Comparison of ENCODE assay signal across 8 cellular contexts in the genomic region with DNA sequence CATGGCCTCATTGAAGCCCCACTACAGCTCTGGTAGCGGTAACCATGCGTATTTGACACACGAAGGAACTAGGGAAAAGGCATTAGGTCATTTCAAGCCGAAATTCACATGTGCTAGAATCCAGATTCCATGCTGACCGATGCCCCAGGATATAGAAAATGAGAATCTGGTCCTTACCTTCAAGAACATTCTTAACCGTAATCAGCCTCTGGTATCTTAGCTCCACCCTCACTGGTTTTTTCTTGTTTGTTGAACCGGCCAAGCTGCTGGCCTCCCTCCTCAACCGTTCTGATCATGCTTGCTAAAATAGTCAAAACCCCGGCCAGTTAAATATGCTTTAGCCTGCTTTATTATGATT. TPM values are rescaled to one million over a fixed set of nuclear protein-coding genes. Genes with fewer than 3 reads are reported as not detected.
DNase-seq lines count a peak whose midpoint lies in the region; ATAC-seq and TF ChIP-seq lines count a peak whose summit lies in the region.

No MANE protein-coding gene starts in this region.

- peak overlapping the region; percentile 92 for H2AFZ ChIP-seq in neuronal stem cell (ENCODE audit: low read length)

- intact Hi-C loops in Panc1 (cut with micrococcal nuclease; ENCODE audit: unreplicated experiment), result no loop called here

- H3K79me1 ChIP-seq in neuronal stem cell (ENCODE audit: low read depth, low read length), result no peaks in the 10 kb centered on the region

- H3K27ac ChIP-seq in Panc1 (ENCODE audit: low read length) (peak overlapping the region; percentile 74), endodermal cell (ENCODE audit: low read depth, low read length) (no peak overlapping the region), neuronal stem cell (replicated peaks; ENCODE audit: low read length) (no peak overlapping the region)

- H3K4me3 Mint-ChIP-seq in endodermal cell, result peak overlapping the region; percentile 73

- 4 to 11% methylated on average over 5 to 9 of the region's 9 CpGs for WGBS in endodermal cell (ENCODE audit: insufficient coverage in 1 of 2, insufficient read length in 1 of 2), 2 experiments
- no CpG with 5 or more reads among the region's 9 CpGs for WGBS in neuronal stem cell (ENCODE audit: extremely low coverage in 2 of 2, insufficient read length in 2 of 2, insufficient replicate concordance in 1 of 2), 2 donors

- no peaks in the 10 kb centered on the region for H3K4me1 Mint-ChIP-seq in endodermal cell

- H3K27me3 Mint-ChIP-seq in endodermal cell (ENCODE audit: insufficient read depth), result no peaks in the 10 kb centered on the region

- no peaks in the 10 kb centered on the region for H3K36me3 Mint-ChIP-seq in endodermal cell (ENCODE audit: low read depth)

- no peak overlapping the region for H4K91ac ChIP-seq in neuronal stem cell (ENCODE audit: low read depth, low read length, poor library complexity)

- peaks cover 5% of the 10 kb centered on the region; the same call in 1 of the 2 replicates for H3K4me1 ChIP-seq in Panc1 (ENCODE audit: control insufficient read depth, insufficient read depth, low read length)
- no peaks in the 10 kb centered on the region for H3K4me1 ChIP-seq in endodermal cell (ENCODE audit: control insufficient read depth, insufficient read depth, low read length)
- peaks cover 0 to 3% of the 10 kb centered on the region in 2 donors for H3K4me1 ChIP-seq in neuronal stem cell (ENCODE audit: control insufficient read depth in 2 of 2, insufficient read depth in 1 of 2, low read depth in 1 of 2, low read length in 2 of 2)

- BruUV-seq in Panc1 (replicated peaks; lab: Mats Ljungman, UMichigan), result no TSS peak

- H3K27me3 ChIP-seq in Panc1 (ENCODE audit: control insufficient read depth, insufficient read depth, low read length) (no peaks in the 10 kb centered on the region), endodermal cell (ENCODE audit: control insufficient read depth, insufficient read depth, low read length, poor library complexity, severe bottlenecking) (no peaks in the 10 kb centered on the region), neuronal stem cell (ENCODE audit: control insufficient read depth in 3 of 3, insufficient read depth in 3 of 3, low read depth in 1 of 3, low read length in 3 of 3) (no peaks in the 10 kb centered on the region)

- H3K4ac ChIP-seq in neuronal stem cell (ENCODE audit: low read length), result no peak overlapping the region

- H3K4me3 ChIP-seq in AG10803 (ENCODE audit: low read length), result peak overlapping the region; percentile 66
- peak overlapping the region; percentile 78 to 80 for H3K4me3 ChIP-seq in Panc1 (ENCODE audit: low read depth in 2 of 2, low read length in 2 of 2)
- H3K4me3 ChIP-seq in endodermal cell (ENCODE audit: low read length), result peak overlapping the region; percentile 76
- H3K4me3 ChIP-seq in neuronal stem cell (ENCODE audit: low read length in 2 of 2), result peak overlapping the region; percentile 69 to 93

- CTCF ChIA-PET in Panc1 (lab: Charles Lee), result no interaction called here

- H2BK15ac ChIP-seq in neuronal stem cell (ENCODE audit: low read length), result no peak overlapping the region

- peak overlapping the region; percentile 68 for H3K27ac Mint-ChIP-seq in endodermal cell

- ATAC-seq in GM19035 (IDR thresholded peaks at IDR 0.05; ENCODE audit: unreplicated experiment) (peak; percentile 27), Panc1 (peak; percentile 24; the same call in 1 of the 2 replicates), GM18907 (IDR thresholded peaks at IDR 0.05; ENCODE audit: unreplicated experiment) (no peak), HG02642 (IDR thresholded peaks at IDR 0.05; ENCODE audit: poor library complexity, unreplicated experiment) (no peak)

- H3K9me3 Mint-ChIP-seq in endodermal cell, result peaks cover 56% of the 10 kb centered on the region

- peak; percentile 3 for DNase-seq in AG10803 (ENCODE audit: low read depth)
- no peak for DNase-seq in Panc1 (ENCODE audit: low read depth, low spot score)
- no peak for DNase-seq in endodermal cell
- no peak for DNase-seq in neuronal stem cell (ENCODE audit: low spot score)
- no peak for DNase-seq in activated CD8-positive, alpha-beta memory T cell treated with anti-CD3 and anti-CD28 coated beads, Interleukin-2, amount 50 U/mL, for 48 hours

- H2BK5ac ChIP-seq in neuronal stem cell (ENCODE audit: low read length), result no peak overlapping the region

- H3K9me3 ChIP-seq in Panc1 (ENCODE audit: control insufficient read depth, insufficient read depth, low read depth, low read length) (no peaks in the 10 kb centered on the region), endodermal cell (ENCODE audit: control insufficient read depth, low read length) (no peaks in the 10 kb centered on the region), neuronal stem cell (replicated peaks in 1 of 2; ENCODE audit: control insufficient read depth in 2 of 2, insufficient read depth in 1 of 2, low read depth in 1 of 2, low read length in 2 of 2) (no peaks in the 10 kb centered on the region)

- no peak overlapping the region for H2BK120ac ChIP-seq in neuronal stem cell (ENCODE audit: low read depth, low read length)

- H3K4me2 ChIP-seq in neuronal stem cell (ENCODE audit: insufficient read depth, low read length, poor library complexity, severe bottlenecking), result peak overlapping the region; percentile 48

- in situ Hi-C loops in Panc1 (cut with HindIII; ENCODE audit: low pct_unique_long_range_greater_than_20kb, low sequenced_read_pairs), result no loop called here

- H2BK12ac ChIP-seq in neuronal stem cell (ENCODE audit: low read length), result no peak overlapping the region

- POLR2A ChIA-PET in Panc1 (lab: Charles Lee), result no interaction called here

- no peak overlapping the region for H3K9ac ChIP-seq in endodermal cell (ENCODE audit: extremely low read depth, low read length, poor library complexity, severe bottlenecking)
- H3K9ac ChIP-seq in neuronal stem cell (ENCODE audit: low read depth, low read length, poor library complexity), result no peak overlapping the region

- H2AK5ac ChIP-seq in neuronal stem cell (ENCODE audit: low read depth, low read length), result no peak overlapping the region

- TF ChIP-seq CTCF in AG10803 (conservative IDR thresholded peaks at IDR 0.05; ENCODE audit: low read length) (no peak), Panc1 (IDR thresholded peaks at IDR 0.05) (no peak), endodermal cell (conservative IDR thresholded peaks at IDR 0.05) (no peak)

- no peak overlapping the region for H3K23ac ChIP-seq in neuronal stem cell (ENCODE audit: low read depth, low read length, poor library complexity)

- no peak overlapping the region for H3K18ac ChIP-seq in neuronal stem cell (ENCODE audit: low read length)

- no peaks in the 10 kb centered on the region for H3K36me3 ChIP-seq in Panc1 (ENCODE audit: control insufficient read depth, insufficient read depth, low read length)
- H3K36me3 ChIP-seq in endodermal cell (ENCODE audit: control insufficient read depth, insufficient read depth, low read length), result no peaks in the 10 kb centered on the region
- H3K36me3 ChIP-seq in neuronal stem cell (replicated peaks in 1 of 2; ENCODE audit: control insufficient read depth in 2 of 2, insufficient read depth in 2 of 2, low read length in 2 of 2), result peaks cover 0 to 3% of the 10 kb centered on the region in 2 donors

- H4K8ac ChIP-seq in neuronal stem cell (ENCODE audit: low read depth, low read length), result no peak overlapping the region

- H3K14ac ChIP-seq in neuronal stem cell (ENCODE audit: low read length), result no peak overlapping the region

RNA-seq across cellular contexts. Expression of a gene that starts 0.9 kb away (rescaled TPM):
- 77.1 TPM for total RNA-seq in Panc1 (2021; ENCODE audit: unreplicated experiment)
- 42.6 TPM for polyA plus RNA-seq in Panc1 (2012; ENCODE audit: insufficient read length)
- 10 to 100 TPM; 19.0 to 20.0 TPM for total RNA-seq in endodermal cell
- polyA plus RNA-seq in endodermal cell (2013, experiment 1 of 2), result 23.6 TPM
- 18.6 TPM for polyA plus RNA-seq in endodermal cell (2013, experiment 2 of 2)
- 27.1 TPM for polyA plus RNA-seq in neuronal stem cell (2013, experiment 1 of 2)
- polyA plus RNA-seq in neuronal stem cell (2013, experiment 2 of 2), result 27.1 TPM

Comparison
In these comparisons a context has a peak if more than half of its experiments do, and no peak if none do; other contexts are left out.
1. ATAC-seq: peak in GM19035 (single experiment) and Panc1 (single experiment); none in GM18907 (single experiment) and HG02642 (single experiment).
2. Peak in every context shown above with its lines, with median percentiles within 50 percentile points of each other: H3K4me3 ChIP-seq.